Comparison of ENCODE assay signal across 2 cellular contexts in genomic region chr1:147580609-147581008, GRCh38.
TF ChIP-seq lines count a peak whose summit lies in the region.

No MANE protein-coding gene starts in this region.

TF ChIP-seq in HepG2, 621 proteins besides CTCF, POLR2A, EP300 and RAD21:
- TF ChIP-seq CBFB (CRISPR knock-in tag; IDR thresholded peaks at IDR 0.05): no peak
- peak; percentile 81 for TF ChIP-seq ZKSCAN1 (IDR thresholded peaks at IDR 0.05; ENCODE audit: low read length)
- no peak for TF ChIP-seq ZNF430 (CRISPR knock-in tag; IDR thresholded peaks at IDR 0.05)

TF ChIP-seq in SK-N-SH, 30 proteins besides CTCF, POLR2A, EP300 and RAD21:
- TF ChIP-seq USF1 (IDR thresholded peaks at IDR 0.05; ENCODE audit: borderline replicate concordance, low read depth): no peak
- no peak for TF ChIP-seq POLR2AphosphoS5 (IDR thresholded peaks at IDR 0.05; ENCODE audit: low read depth, low read length)
- TF ChIP-seq IRF3 (IDR thresholded peaks at IDR 0.05; ENCODE audit: low read depth, low read length): no peak
- TF ChIP-seq FOXM1 (IDR thresholded peaks at IDR 0.05; ENCODE audit: low read depth): no peak
- no peak for TF ChIP-seq ZBTB33 (IDR thresholded peaks at IDR 0.05; ENCODE audit: borderline replicate concordance, low read depth)
- TF ChIP-seq MXI1 (IDR thresholded peaks at IDR 0.05; ENCODE audit: low read depth, low read length): no peak
- no peak for TF ChIP-seq RCOR1 (IDR thresholded peaks at IDR 0.05; ENCODE audit: low read length)
- TF ChIP-seq TCF12 (IDR thresholded peaks at IDR 0.05): no peak
- TF ChIP-seq NRF1 (IDR thresholded peaks at IDR 0.05; ENCODE audit: low read depth, low read length): no peak
- no peak for TF ChIP-seq RXRA (IDR thresholded peaks at IDR 0.05; ENCODE audit: borderline replicate concordance, low read depth)
